In genomic region chr4:150010525-150011126, GRCh38 we compare ENCODE assay signal across 8 cellular contexts.
DNase-seq lines count a peak whose midpoint lies in the region; ATAC-seq and TF ChIP-seq lines count a peak whose summit lies in the region.

No MANE protein-coding gene starts in this region.

- no peak overlapping the region for H4K8ac ChIP-seq in mesenchymal stem cell (ENCODE audit: low read length)

- no peaks in the 10 kb centered on the region for H3K9me3 ChIP-seq in mesenchymal stem cell (ENCODE audit: control insufficient read depth, low read length)

- H3K27ac ChIP-seq in ACC112 (ENCODE audit: low read depth, low read length): no peak overlapping the region
- no peak overlapping the region for H3K27ac ChIP-seq in HL-60 (replicated peaks)
- no peak overlapping the region for H3K27ac ChIP-seq in mesenchymal stem cell (ENCODE audit: low read length, poor library complexity, severe bottlenecking)

- in situ Hi-C loops in GM13977 (cut with MboI; ENCODE audit: low pct_unique_long_range_greater_than_20kb, low sequenced_read_pairs, unreplicated experiment): loop anchor here (25.0 kb wide), 1 partner anchor 202 kb away; no protein-coding TSS in a partner anchor

- no peak overlapping the region for H4K91ac ChIP-seq in mesenchymal stem cell (ENCODE audit: low read length)

- no peak overlapping the region for H2BK5ac ChIP-seq in mesenchymal stem cell (ENCODE audit: low read depth, low read length, poor library complexity, severe bottlenecking)

- peaks cover 3% of the 10 kb centered on the region for H3K4me1 Mint-ChIP-seq in activated T-helper 2 cell treated with anti-CD3 and anti-CD28 coated beads, Interferon-gamma antibody, Interleukin-2, Interleukin-4, amounts not matched to agents 10 μg/mL and 5 μg/mL and 100 μg/mL, durations not matched to agents 14 hours and 24 hours and 36 hours (ENCODE audit: low read depth)

- intact Hi-C loops in activated T-helper 2 cell treated with anti-CD3 and anti-CD28 coated beads, Interferon-gamma antibody, Interleukin-2, Interleukin-4, amounts not matched to agents 10 μg/mL and 5 μg/mL and 100 μg/mL, durations not matched to agents 14 hours and 24 hours and 36 hours (cut with micrococcal nuclease): loop anchor here (5.0 kb wide), 1 partner anchor 232 kb away; no protein-coding TSS in a partner anchor

- no peaks in the 10 kb centered on the region for H3K9me3 Mint-ChIP-seq in activated T-helper 2 cell treated with anti-CD3 and anti-CD28 coated beads, Interferon-gamma antibody, Interleukin-2, Interleukin-4, amounts not matched to agents 10 μg/mL and 5 μg/mL and 100 μg/mL, durations not matched to agents 14 hours and 24 hours and 36 hours

- H3K4me3 ChIP-seq in ACC112 (ENCODE audit: low read depth, low read length) (no peak overlapping the region), HL-60 (replicated peaks; ENCODE audit: insufficient read depth, low read length) (no peak overlapping the region), mesenchymal stem cell (ENCODE audit: insufficient read depth in 1 of 2, low read depth in 1 of 2, low read length in 2 of 2) (no peak overlapping the region)

- H3K36me3 Mint-ChIP-seq in activated T-helper 2 cell treated with anti-CD3 and anti-CD28 coated beads, Interferon-gamma antibody, Interleukin-2, Interleukin-4, amounts not matched to agents 10 μg/mL and 5 μg/mL and 100 μg/mL, durations not matched to agents 14 hours and 24 hours and 36 hours (ENCODE audit: low read depth): no peaks in the 10 kb centered on the region

- H3K14ac ChIP-seq in mesenchymal stem cell (ENCODE audit: low read length in 2 of 2): no peak overlapping the region

- DNase-seq in GM13977 (ENCODE audit: low spot score) (peak; percentile 13), HL-60 (ENCODE audit: low read depth in 1 of 2, low spot score in 1 of 2) (peak in 1 of 2 experiments; percentile 6), NCI-H748 treated with DMSO at 0.1 percent for 48 hours (lab: John Stamatoyannopoulos, UW) (peak; percentile 53), dermis microvascular lymphatic vessel endothelial cell (ENCODE audit: low read depth in 2 of 2) (peak; percentile 51 to 73), mesenchymal stem cell (peak; percentile 68)
- DNase-seq in activated T-helper 2 cell treated with anti-CD3 and anti-CD28 coated beads, Interferon-gamma antibody, Interleukin-2, Interleukin-4, amounts not matched to agents 10 μg/mL and 5 μg/mL and 100 μg/mL, durations not matched to agents 14 hours and 24 hours and 36 hours (ENCODE audit: low spot score): no peak

- H3K4me2 ChIP-seq in mesenchymal stem cell (ENCODE audit: low read length, poor library complexity, severe bottlenecking): no peak overlapping the region

- H3K27me3 ChIP-seq in ACC112 (ENCODE audit: insufficient read depth, low read length) (no peaks in the 10 kb centered on the region), HL-60 (ENCODE audit: insufficient read depth, poor library complexity, severe bottlenecking) (peaks cover 3% of the 10 kb centered on the region), mesenchymal stem cell (ENCODE audit: control insufficient read depth in 1 of 2, insufficient read depth in 1 of 2, low read length in 2 of 2) (no peaks in the 10 kb centered on the region)

- no peak overlapping the region for H3K4ac ChIP-seq in mesenchymal stem cell (ENCODE audit: low read depth in 1 of 2, low read length in 2 of 2)

- no peaks in the 10 kb centered on the region for H3K4me1 ChIP-seq in ACC112 (ENCODE audit: control insufficient read depth, insufficient read depth, low read length, unreplicated experiment)
- H3K4me1 ChIP-seq in mesenchymal stem cell (ENCODE audit: control insufficient read depth, insufficient read depth, low read depth, low read length): peaks cover 5% of the 10 kb centered on the region

- H2AK5ac ChIP-seq in mesenchymal stem cell (ENCODE audit: low read length, severe bottlenecking): no peak overlapping the region

- no peak overlapping the region for H2BK12ac ChIP-seq in mesenchymal stem cell (ENCODE audit: low read length in 2 of 2)

- no peaks in the 10 kb centered on the region for H3K79me2 ChIP-seq in ACC112 (ENCODE audit: control insufficient read depth, insufficient read depth, low read length, unreplicated experiment)

- H3K79me1 ChIP-seq in mesenchymal stem cell (replicated peaks; ENCODE audit: low read length, poor library complexity, severe bottlenecking): no peaks in the 10 kb centered on the region

- no peak for ATAC-seq in GM18873 (IDR thresholded peaks at IDR 0.05; ENCODE audit: low FRiP score, unreplicated experiment)

- no peak overlapping the region for H3K27ac Mint-ChIP-seq in activated T-helper 2 cell treated with anti-CD3 and anti-CD28 coated beads, Interferon-gamma antibody, Interleukin-2, Interleukin-4, amounts not matched to agents 10 μg/mL and 5 μg/mL and 100 μg/mL, durations not matched to agents 14 hours and 24 hours and 36 hours

- TF ChIP-seq CTCF in GM13977 (IDR thresholded peaks at IDR 0.05; ENCODE audit: extremely low read depth, insufficient read depth, missing control alignments) (peak; percentile 50), HL-60 (IDR thresholded peaks at IDR 0.05; ENCODE audit: insufficient read depth, low read length) (peak; percentile 25)

- no peak overlapping the region for H3K9ac ChIP-seq in mesenchymal stem cell (ENCODE audit: low read length)

- H3K18ac ChIP-seq in mesenchymal stem cell (ENCODE audit: low read depth in 1 of 2, low read length in 2 of 2): no peak overlapping the region

- H2BK120ac ChIP-seq in mesenchymal stem cell (ENCODE audit: low read depth, low read length): no peak overlapping the region

- H3K4me3 Mint-ChIP-seq in activated T-helper 2 cell treated with anti-CD3 and anti-CD28 coated beads, Interferon-gamma antibody, Interleukin-2, Interleukin-4, amounts not matched to agents 10 μg/mL and 5 μg/mL and 100 μg/mL, durations not matched to agents 14 hours and 24 hours and 36 hours (ENCODE audit: low read depth): no peak overlapping the region

- H3K23ac ChIP-seq in mesenchymal stem cell (ENCODE audit: low read length in 2 of 2): no peak overlapping the region

- no peak overlapping the region for H2BK15ac ChIP-seq in mesenchymal stem cell (ENCODE audit: low read depth, poor library complexity, severe bottlenecking)

- H2AFZ ChIP-seq in ACC112 (ENCODE audit: low read length, unreplicated experiment): peak overlapping the region; percentile 18
- no peak overlapping the region for H2AFZ ChIP-seq in mesenchymal stem cell (ENCODE audit: low read depth, low read length)

- H3K36me3 ChIP-seq in ACC112 (ENCODE audit: insufficient read depth, low read length): no peaks in the 10 kb centered on the region
- H3K36me3 ChIP-seq in mesenchymal stem cell (ENCODE audit: control insufficient read depth in 1 of 2, insufficient read depth in 2 of 2, low read depth in 1 of 2, low read length in 2 of 2): no peaks in the 10 kb centered on the region

- peaks cover 10% of the 10 kb centered on the region for H3K27me3 Mint-ChIP-seq in activated T-helper 2 cell treated with anti-CD3 and anti-CD28 coated beads, Interferon-gamma antibody, Interleukin-2, Interleukin-4, amounts not matched to agents 10 μg/mL and 5 μg/mL and 100 μg/mL, durations not matched to agents 14 hours and 24 hours and 36 hours (ENCODE audit: low read depth)

- 36% methylated on average over 5 of the region's 6 CpGs for WGBS in mesenchymal stem cell
